8 cellular contexts compared by ENCODE assay signal in genomic region chr9:19232830-19233194, GRCh38. TPM values are rescaled to one million over a fixed set of nuclear protein-coding genes. Genes with fewer than 3 reads are reported as not detected.
DNase-seq lines count a peak whose midpoint lies in the region; ATAC-seq, FAIRE-seq and TF ChIP-seq lines count a peak whose summit lies in the region.

No MANE protein-coding gene starts in this region.

- H3K27me3 ChIP-seq in HUES48 (ENCODE audit: control insufficient read depth, insufficient read depth, low read length) (0 out of 2 replicates have a peak, but pooled peaks cover 3% of the 10 kb centered on the region), bronchial epithelial cell (ENCODE audit: control insufficient read depth, insufficient read depth, low read length) (no peaks in the 10 kb centered on the region), ovary (no peaks in the 10 kb centered on the region)

- H3K4me3 ChIP-seq in GM12864 (ENCODE audit: low read depth, low read length) (peak overlapping the region; percentile 99; the same call in 1 of the 2 replicates), HUES48 (ENCODE audit: low read depth, low read length) (peak overlapping the region; percentile 92), bronchial epithelial cell (ENCODE audit: low read depth, low read length) (peak overlapping the region; percentile 11), ovary (peak overlapping the region; percentile 86)

- H3K4me1 ChIP-seq in HUES48 (ENCODE audit: control insufficient read depth, insufficient read depth, low read length) (peaks cover 23% of the 10 kb centered on the region), ovary (ENCODE audit: insufficient read depth) (peaks cover 5% of the 10 kb centered on the region)

- ATAC-seq in HG02981 (IDR thresholded peaks at IDR 0.05; ENCODE audit: unreplicated experiment) (no peak), left lobe of liver (no peak), HG03432 (IDR thresholded peaks at IDR 0.05; ENCODE audit: unreplicated experiment) (no peak)

- H3K27ac ChIP-seq in HUES48 (ENCODE audit: low read depth, low read length) (no peak overlapping the region), ovary (no peak overlapping the region)

- TF ChIP-seq CTCF in GM12864 (IDR thresholded peaks at IDR 0.05; ENCODE audit: low read depth, low read length, missing control alignments) (no peak), bronchial epithelial cell (IDR thresholded peaks at IDR 0.05; ENCODE audit: insufficient read depth, low read length, severe bottlenecking) (no peak), ovary (IDR thresholded peaks at IDR 0.05) (no peak)

- FAIRE-seq in bronchial epithelial cell (lab: Jason Lieb, UNC), result no peak

- 5 to 10% (median 5%) methylated on average over 1 of the region's 1 CpG for WGBS in ovary, 3 donors

- TF ChIP-seq EP300 in ovary (IDR thresholded peaks at IDR 0.05), result no peak

- H3K36me3 ChIP-seq in HUES48 (ENCODE audit: control insufficient read depth, insufficient read depth, low read length), result no peaks in the 10 kb centered on the region
- no peaks in the 10 kb centered on the region for H3K36me3 ChIP-seq in bronchial epithelial cell (ENCODE audit: control insufficient read depth, insufficient read depth, low read length)
- H3K36me3 ChIP-seq in ovary, result no peaks in the 10 kb centered on the region

- H3K9me3 ChIP-seq in HUES48 (ENCODE audit: control insufficient read depth, insufficient read depth, low read length), result no peaks in the 10 kb centered on the region
- no peaks in the 10 kb centered on the region for H3K9me3 ChIP-seq in ovary

- no peak for TF ChIP-seq POLR2A in ovary (IDR thresholded peaks at IDR 0.05)

- DNase-seq in GM12864 (ENCODE audit: low read depth) (peak; percentile 46), bronchial epithelial cell (ENCODE audit: low read depth) (peak; percentile 25), ovary (no peak), NK-92 (lab: John Stamatoyannopoulos, UW; ENCODE audit: unreplicated experiment) (no peak), left lobe of liver (ENCODE audit: low spot score) (no peak)

- no peak overlapping the region for H3K9ac ChIP-seq in HUES48 (ENCODE audit: low read depth, low read length)

- intact Hi-C loops in ovary (cut with DNase I), result loop anchor here in 1 of 4 donors (10.0 kb wide), 2 partner anchors 52 to 222 kb away; no protein-coding TSS in a partner anchor

RNA-seq across cellular contexts. Expression of gene DENND4C, which starts 2.3 kb away (rescaled TPM):
- total RNA-seq in bronchial epithelial cell (37.9 and 63.0 TPM in 2 replicates), ovary (10 to 100 TPM; 52.6 to 83.9 (median 60.5) TPM), left lobe of liver (17.1 TPM)
- polyA plus RNA-seq in ovary, result 10 to 100 TPM; 18.7 to 26.5 TPM

Comparison
In these comparisons a context has a peak if more than half of its experiments do, and no peak if none do; other contexts are left out.
1. DNase-seq: peak in GM12864 (single experiment) and bronchial epithelial cell (single experiment); none in ovary (0 of 5), NK-92 (single experiment) and left lobe of liver (single experiment).
2. H3K4me3 ChIP-seq: peak in every context shown above with its lines; median percentile 99 in GM12864; 92 in HUES48; 86 in ovary; 11 in bronchial epithelial cell.